In the genomic region with DNA sequence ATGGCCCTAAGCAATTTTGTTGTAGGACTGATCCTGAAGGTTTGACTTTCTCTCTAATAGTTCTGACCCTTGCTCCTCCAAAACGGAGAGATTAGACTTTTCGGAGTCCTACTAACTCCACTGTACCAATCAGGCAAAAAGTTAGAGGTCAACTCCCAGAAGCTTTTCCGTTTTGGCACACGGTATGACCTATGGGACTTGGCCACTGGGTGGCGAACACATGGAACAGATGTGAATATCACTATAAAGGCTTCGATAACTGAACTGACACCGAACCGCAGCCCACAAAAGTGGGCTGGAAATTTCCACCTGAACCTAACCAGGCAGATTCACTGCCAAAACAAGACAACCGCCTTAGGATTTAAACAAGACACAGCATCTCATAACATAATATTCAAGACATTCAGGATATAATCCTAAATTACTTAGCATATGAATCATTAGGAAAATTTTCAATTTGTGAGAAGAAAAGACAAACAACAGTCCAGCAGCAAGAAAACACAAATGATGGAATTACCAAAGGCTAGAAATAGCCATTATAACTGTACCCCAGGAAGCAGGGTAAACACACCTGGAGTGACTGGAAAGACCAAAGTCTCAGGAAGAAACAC, we compare ENCODE assay signal across 11 cellular contexts. TPM values are rescaled to one million over a fixed set of nuclear protein-coding genes. Genes with fewer than 3 reads are reported as not detected.
A peak's percentile ranks its signal among the peaks of the same experiment; 100 is the strongest.
DNase-seq lines count a peak whose midpoint lies in the region; ATAC-seq and TF ChIP-seq lines count a peak whose summit lies in the region.
"Had no signal": no experiment of that assay in that cellular context is flagged by ENCODE, and none has a peak within 500 bp of the region (broad histone marks: within the 10 kb centered on the region; RNA-seq: fewer than 3 reads in every experiment).

No MANE protein-coding gene starts in this region.

- no peaks in the 10 kb centered on the region for H3K9me3 Mint-ChIP-seq in Calu3 (ENCODE audit: low read depth, unreplicated experiment)
- peaks cover 4% of the 10 kb centered on the region for H3K9me3 Mint-ChIP-seq in activated CD4-positive, alpha-beta memory T cell treated with anti-CD3 and anti-CD28 coated beads for 36 hours
- H3K9me3 Mint-ChIP-seq: T-helper 1 cell treated with Interleukin-12 subunit alpha and Interleukin-12 subunit beta and Interleukin-4 antibody, amounts not matched to agents 30 μg/mL and 1 μg/mL, for 36 hours had no signal

- no peak overlapping the region for H3K4me3 Mint-ChIP-seq in Calu3 (ENCODE audit: low read depth, unreplicated experiment)
- H3K4me3 Mint-ChIP-seq in activated CD4-positive, alpha-beta memory T cell treated with anti-CD3 and anti-CD28 coated beads for 36 hours: no peak overlapping the region
- H3K4me3 Mint-ChIP-seq: T-helper 1 cell treated with Interleukin-12 subunit alpha and Interleukin-12 subunit beta and Interleukin-4 antibody, amounts not matched to agents 30 μg/mL and 1 μg/mL, for 36 hours had no signal

- H4K91ac ChIP-seq in IMR-90 (ENCODE audit: insufficient read depth, low read depth, low read length): no peak overlapping the region

- no peak overlapping the region for H3K23ac ChIP-seq in IMR-90 (ENCODE audit: low read depth, low read length)

- no peaks in the 10 kb centered on the region for H3K4me1 ChIP-seq in IMR-90 (ENCODE audit: control insufficient read depth, insufficient read depth, low read length)

- 90% methylated on average over 2 of the region's 9 CpGs; no CpG with 5 or more reads in 1 of the 2 experiments for WGBS in IMR-90 (ENCODE audit: extremely low coverage in 2 of 2, insufficient read length in 1 of 2), 2 experiments

- no peaks in the 10 kb centered on the region for H3K27me3 Mint-ChIP-seq in Calu3 (ENCODE audit: unreplicated experiment)
- H3K27me3 Mint-ChIP-seq in activated CD4-positive, alpha-beta memory T cell treated with anti-CD3 and anti-CD28 coated beads for 36 hours: no peaks in the 10 kb centered on the region

- no peak overlapping the region for H4K8ac ChIP-seq in IMR-90 (ENCODE audit: low read depth in 2 of 2, low read length in 2 of 2)

- TF ChIP-seq RAD21 in IMR-90 (IDR thresholded peaks at IDR 0.05; ENCODE audit: low read length): no peak

- H3K27me3 ChIP-seq in IMR-90 (ENCODE audit: control insufficient read depth, insufficient read depth, low read length) (no peaks in the 10 kb centered on the region), brain microvascular endothelial cell (replicated peaks) (no peaks in the 10 kb centered on the region)

- H3K79me1 ChIP-seq in IMR-90 (ENCODE audit: low read depth in 1 of 2, low read length in 2 of 2): peaks cover 0 to 8% of the 10 kb centered on the region in 2 experiments; a peak in 2 of 4 replicates

- peaks cover 5% of the 10 kb centered on the region; the same call in 1 of the 2 replicates for H3K9me3 ChIP-seq in IMR-90 (ENCODE audit: control insufficient read depth, insufficient read depth, low read length)

- H3K4me2 ChIP-seq in IMR-90 (ENCODE audit: low read depth, low read length): no peak overlapping the region

- H3K4ac ChIP-seq in IMR-90 (ENCODE audit: low read depth, low read length): no peak overlapping the region

- H2AK5ac ChIP-seq in IMR-90 (ENCODE audit: low read depth, low read length): no peak overlapping the region

- H3K4me3 ChIP-seq in IMR-90 (ENCODE audit: insufficient read depth, low read depth, low read length) (no peak overlapping the region), brain microvascular endothelial cell (ENCODE audit: low read depth, low read length) (no peak overlapping the region)
- H3K4me3 ChIP-seq: lung had no signal

- DNase-seq in Calu3: no peak
- no peak for DNase-seq in IMR-90
- DNase-seq in brain microvascular endothelial cell: no peak
- peak; percentile 52 for DNase-seq in medulla oblongata (ENCODE audit: extremely low spot score)
- DNase-seq in activated CD4-positive, alpha-beta memory T cell treated with anti-CD3 and anti-CD28 coated beads for 36 hours: no peak
- DNase-seq in NCI-H510A treated with DMSO at 0.1 percent for 48 hours (lab: John Stamatoyannopoulos, UW): no peak
- DNase-seq: activated T-cell treated with anti-CD3 and anti-CD28 coated beads, Interleukin-2, amount 50 U/mL, for 48 hours had no signal

- H3K56ac ChIP-seq in IMR-90 (ENCODE audit: extremely low read depth, insufficient read depth, low read length): no peak overlapping the region

- POLR2A ChIA-PET in IMR-90 (lab: Charles Lee; ENCODE audit: unreplicated experiment): no interaction called here
- POLR2A ChIA-PET in activated CD4-positive, alpha-beta memory T cell treated with anti-CD3 and anti-CD28 coated beads for 36 hours (lab: Charles Lee): no interaction called here

- no peak overlapping the region for H2BK5ac ChIP-seq in IMR-90 (ENCODE audit: low read depth, low read length, poor library complexity, severe bottlenecking)

- H2BK15ac ChIP-seq in IMR-90 (ENCODE audit: low read depth, low read length): no peak overlapping the region

- no peak for TF ChIP-seq POLR2A in IMR-90 (IDR thresholded peaks at IDR 0.05; ENCODE audit: low read depth, low read length)

- H4K20me1 ChIP-seq in IMR-90 (ENCODE audit: insufficient read depth, low read length): no peaks in the 10 kb centered on the region; the same call in 1 of the 2 replicates

- CTCF ChIA-PET in Calu3 (lab: Charles Lee): no interaction called here
- CTCF ChIA-PET in IMR-90 (lab: Yijun Ruan, JAX): no interaction called here
- CTCF ChIA-PET in activated CD4-positive, alpha-beta memory T cell treated with anti-CD3 and anti-CD28 coated beads for 36 hours (lab: Charles Lee): no interaction called here

- H3K27ac Mint-ChIP-seq in Calu3 (ENCODE audit: unreplicated experiment): no peak overlapping the region
- H3K27ac Mint-ChIP-seq in activated CD4-positive, alpha-beta memory T cell treated with anti-CD3 and anti-CD28 coated beads for 36 hours: no peak overlapping the region
- H3K27ac Mint-ChIP-seq: T-helper 1 cell treated with Interleukin-12 subunit alpha and Interleukin-12 subunit beta and Interleukin-4 antibody, amounts not matched to agents 30 μg/mL and 1 μg/mL, for 36 hours had no signal

- H3K27ac ChIP-seq in IMR-90 (ENCODE audit: insufficient read depth, low read length) (no peak overlapping the region), brain microvascular endothelial cell (no peak overlapping the region)

- H2AK9ac ChIP-seq in IMR-90 (replicated peaks; ENCODE audit: low read depth, low read length, poor library complexity): no peak overlapping the region

- dilution Hi-C loops in IMR-90 (cut with HindIII; ENCODE audit: low sequenced_read_pairs, unreplicated experiment): no loop called here

- H4K5ac ChIP-seq in IMR-90 (ENCODE audit: low read depth, low read length): no peak overlapping the region

- H3K36me3 Mint-ChIP-seq in Calu3 (ENCODE audit: insufficient read depth, unreplicated experiment): no peaks in the 10 kb centered on the region
- H3K36me3 Mint-ChIP-seq in activated CD4-positive, alpha-beta memory T cell treated with anti-CD3 and anti-CD28 coated beads for 36 hours: peaks cover 13% of the 10 kb centered on the region

- H3K14ac ChIP-seq in IMR-90 (replicated peaks; ENCODE audit: low read depth, low read length): no peak overlapping the region

- no peak overlapping the region for H2BK120ac ChIP-seq in IMR-90 (ENCODE audit: low read depth, low read length)

- ATAC-seq in IMR-90 (ENCODE audit: low read depth) (no peak), GM21423 (IDR thresholded peaks at IDR 0.05; ENCODE audit: unreplicated experiment) (no peak), GM19324 (IDR thresholded peaks at IDR 0.05; ENCODE audit: low FRiP score, unreplicated experiment) (no peak)

- no peak overlapping the region for H2AFZ ChIP-seq in IMR-90 (replicated peaks; ENCODE audit: low read length, poor library complexity)

- in situ Hi-C loops in IMR-90 (cut with MboI; ENCODE audit: low sequenced_read_pairs) (no loop called here), brain microvascular endothelial cell (cut with HindIII; ENCODE audit: low pct_ligation_motif_present, low sequenced_read_pairs) (no loop called here)

- intact Hi-C loops in Calu3 (cut with micrococcal nuclease; ENCODE audit: unreplicated experiment) (no loop called here), IMR-90 (cut with micrococcal nuclease) (no loop called here)
- intact Hi-C loops in activated CD4-positive, alpha-beta memory T cell treated with anti-CD3 and anti-CD28 coated beads for 36 hours (cut with micrococcal nuclease): no loop called here

- TF ChIP-seq CTCF in Calu3 (IDR thresholded peaks at IDR 0.05; ENCODE audit: unreplicated experiment) (peak; percentile 21), IMR-90 (conservative IDR thresholded peaks at IDR 0.05; ENCODE audit: low read depth, low read length) (0 out of 2 replicates have a peak, but pooled peaks have one; percentile 9), brain microvascular endothelial cell (IDR thresholded peaks at IDR 0.05; ENCODE audit: low read depth, low read length, missing control alignments) (peak; percentile 64)

- BruUV-seq in Calu3 (replicated peaks; lab: Mats Ljungman, UMichigan) (no TSS peak), IMR-90 (replicated peaks; lab: Mats Ljungman, UMichigan) (no TSS peak)

- no peak overlapping the region for H2BK20ac ChIP-seq in IMR-90 (ENCODE audit: low read depth, low read length)

- peaks cover 21% of the 10 kb centered on the region for H3K9me1 ChIP-seq in IMR-90 (ENCODE audit: insufficient read depth, low read length)

- no peak overlapping the region for H3K9ac ChIP-seq in IMR-90 (ENCODE audit: low read depth, low read length)

- H3K4me1 Mint-ChIP-seq in Calu3 (ENCODE audit: low read depth, unreplicated experiment): no peaks in the 10 kb centered on the region
- peaks cover 3% of the 10 kb centered on the region for H3K4me1 Mint-ChIP-seq in activated CD4-positive, alpha-beta memory T cell treated with anti-CD3 and anti-CD28 coated beads for 36 hours (ENCODE audit: low read depth)

- no peak overlapping the region for H3K18ac ChIP-seq in IMR-90 (ENCODE audit: low read depth, low read length)

- H3K36me3 ChIP-seq in IMR-90 (ENCODE audit: control insufficient read depth, insufficient read depth, low read length) (peaks cover 18% of the 10 kb centered on the region), brain microvascular endothelial cell (replicated peaks) (peaks cover 3% of the 10 kb centered on the region)

TF ChIP-seq in IMR-90, 13 proteins besides CTCF, POLR2A, EP300 and RAD21 (continues in another document):
- no peak for TF ChIP-seq FOS (IDR thresholded peaks at IDR 0.05; ENCODE audit: low read depth, low read length)

RNA-seq across cellular contexts. Expression of gene TM2D3, which starts 12.2 kb away (rescaled TPM):
- total RNA-seq in Calu3 (2022) (44.1 and 48.8 TPM in 2 replicates), IMR-90 (2012; rRNA removed) (27.4 and 30.6 TPM in 2 replicates)
- polyA plus RNA-seq in IMR-90 (2012; rRNA removed): 34.5 and 35.5 TPM in 2 replicates
- 54.5 and 74.3 TPM in 2 replicates for polyA plus RNA-seq in IMR-90 (2012; cell fraction: cytosol; rRNA removed)
- 33.7 and 52.5 TPM in 2 replicates for polyA plus RNA-seq in IMR-90 (2012; cell fraction: nucleus; rRNA removed; ENCODE audit: low replicate concordance)
- 10 to 100 TPM; 41.7 to 48.1 TPM for total RNA-seq in activated CD4-positive, alpha-beta memory T cell treated with anti-CD3 and anti-CD28 coated beads for 36 hours

RNA-seq across cellular contexts. Expression of gene TARS3, which starts 59.9 kb away (rescaled TPM):
- 3.8 and 4.1 TPM in 2 replicates for total RNA-seq in Calu3 (2022)
- 9.3 and 10.0 TPM in 2 replicates for total RNA-seq in IMR-90 (2012; rRNA removed)
- polyA plus RNA-seq in IMR-90 (2012; rRNA removed): 2.9 and 3.4 TPM in 2 replicates
- 1.6 and 2.5 TPM in 2 replicates for polyA plus RNA-seq in IMR-90 (2012; cell fraction: cytosol; rRNA removed)
- 2.9 and 8.2 TPM in 2 replicates for polyA plus RNA-seq in IMR-90 (2012; cell fraction: nucleus; rRNA removed; ENCODE audit: low replicate concordance)
- total RNA-seq in activated CD4-positive, alpha-beta memory T cell treated with anti-CD3 and anti-CD28 coated beads for 36 hours: 10 to 100 TPM; 10.8 to 11.7 TPM

Comparison
In these comparisons a context has a peak if more than half of its experiments do, and no peak if none do; other contexts are left out.
1. CTCF ChIP-seq: peak in every context shown above with its lines; median percentile 64 in brain microvascular endothelial cell; 21 in Calu3; 9 in IMR-90.